Comparison of ENCODE assay signal across 1 cellular context in the genomic region with DNA sequence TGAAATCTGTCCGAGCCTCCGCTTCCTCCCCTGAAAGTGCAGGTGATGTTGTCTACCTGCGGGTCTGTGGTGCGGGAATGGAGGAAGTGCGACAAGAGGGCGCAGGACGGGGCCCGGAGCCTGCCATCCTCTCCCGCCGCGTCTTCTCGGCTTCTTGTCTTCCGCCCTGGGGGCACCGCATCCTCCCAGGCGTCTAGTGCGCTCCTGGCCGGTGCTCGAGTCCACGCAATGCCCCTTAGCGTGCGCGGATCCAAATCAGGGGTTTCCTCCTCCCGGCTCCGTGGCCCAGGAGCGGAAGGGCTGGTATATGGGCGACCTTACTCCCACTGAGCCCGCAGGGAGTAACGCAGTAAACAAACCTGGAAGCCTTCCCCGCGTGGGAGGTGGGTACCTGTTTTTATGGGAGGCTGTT.
A peak's percentile ranks its signal among the peaks of the same experiment; 100 is the strongest.
TF ChIP-seq lines count a peak whose summit lies in the region.

No MANE protein-coding gene starts in this region.

TF ChIP-seq in K562, 482 proteins besides CTCF, POLR2A, EP300 and RAD21 (continued from another document):
- TF ChIP-seq ZBTB17 (CRISPR knock-in tag; IDR thresholded peaks at IDR 0.05) (no peak), ZNF212 (CRISPR knock-in tag; IDR thresholded peaks at IDR 0.05) (no peak), SAP30 (IDR thresholded peaks at IDR 0.05; ENCODE audit: borderline replicate concordance, insufficient read depth, low read depth, low read length, poor library complexity, severe bottlenecking) (peak; percentile 1), ZNF77 (CRISPR knock-in tag; IDR thresholded peaks at IDR 0.05) (no peak), TEAD2 (tag; IDR thresholded peaks at IDR 0.05) (no peak), SMAD2 (IDR thresholded peaks at IDR 0.05; ENCODE audit: low read depth, low read length) (no peak), ZNF511 (CRISPR knock-in tag; IDR thresholded peaks at IDR 0.05) (0 out of 2 replicates have a peak, but pooled peaks have one; percentile 63), MYBL2 (IDR thresholded peaks at IDR 0.05; ENCODE audit: low read depth) (no peak), MYBL2 (CRISPR knock-in tag; IDR thresholded peaks at IDR 0.05; ENCODE audit: borderline replicate concordance) (0 out of 2 replicates have a peak, but pooled peaks have one; percentile 19), POLR2G (IDR thresholded peaks at IDR 0.05; ENCODE audit: low read depth, low read length) (0 out of 2 replicates have a peak, but pooled peaks have one; percentile 32), CBX8 (IDR thresholded peaks at IDR 0.05; ENCODE audit: borderline replicate concordance, extremely low read depth, low read depth, low read length, poor library complexity, severe bottlenecking) (no peak), TEAD1 (CRISPR knock-in tag; IDR thresholded peaks at IDR 0.05) (peak in 1 of 2 experiments; percentile 31; a peak in 1 of 4 replicates), RBFOX2 (IDR thresholded peaks at IDR 0.05; ENCODE audit: low read depth, low read length) (peak; percentile 47), ZKSCAN8 (CRISPR knock-in tag; IDR thresholded peaks at IDR 0.05) (no peak), SAFB (IDR thresholded peaks at IDR 0.05; ENCODE audit: borderline replicate concordance, low read depth, low read length) (0 out of 2 replicates have a peak, but pooled peaks have one; percentile 21)
- TF ChIP-seq, protein P1, sequence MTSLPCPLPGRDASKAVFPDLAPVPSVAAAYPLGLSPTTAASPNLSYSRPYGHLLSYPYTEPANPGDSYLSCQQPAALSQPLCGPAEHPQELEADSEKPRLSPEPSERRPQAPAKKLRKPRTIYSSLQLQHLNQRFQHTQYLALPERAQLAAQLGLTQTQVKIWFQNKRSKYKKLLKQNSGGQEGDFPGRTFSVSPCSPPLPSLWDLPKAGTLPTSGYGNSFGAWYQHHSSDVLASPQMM (CRISPR knock-in tag; IDR thresholded peaks at IDR 0.05) = no peak
TF ChIP-seq in K562: peak in this region for 8.
